Comparison of ENCODE assay signal across 21 cellular contexts in genomic region chr1:101183388-101183699, GRCh38. TPM values are rescaled to one million over a fixed set of nuclear protein-coding genes. Genes with fewer than 3 reads are reported as not detected.
A peak's percentile ranks its signal among the peaks of the same experiment; 100 is the strongest.
DNase-seq lines count a peak whose midpoint lies in the region; ATAC-seq, FAIRE-seq and TF ChIP-seq lines count a peak whose summit lies in the region.
"Had no signal": no experiment of that assay in that cellular context is flagged by ENCODE, and none has a peak within 500 bp of the region (broad histone marks: within the 10 kb centered on the region; RNA-seq: fewer than 3 reads in every experiment).

No MANE protein-coding gene starts in this region.

- peaks cover 7% of the 10 kb centered on the region for H3K9me3 Mint-ChIP-seq in T-helper 2 cell treated with Interferon-gamma antibody and Interleukin-4, amounts not matched to agents 5 μg/mL and 100 μg/mL, for 36 hours

- POLR2A ChIA-PET in endothelial cell of umbilical vein (lab: Charles Lee): interaction anchor here (0.6 to 1.2 kb wide), 2 partner anchors 44 to 53 kb away, joined by 4 to 9 read pairs; no protein-coding TSS in a partner anchor

- H3K4me3 ChIP-seq in right atrium auricular region: no peak overlapping the region
- no peak overlapping the region for H3K4me3 ChIP-seq in endothelial cell of umbilical vein (replicated peaks in 1 of 3; ENCODE audit: insufficient read depth in 1 of 3, low read depth in 1 of 3, low read length in 3 of 3)
- H3K4me3 ChIP-seq in smooth muscle cell: no peak overlapping the region
- H3K4me3 ChIP-seq: BLaER1 treated with 17β-estradiol and CSF1 and Interleukin-3, amounts not matched to agents 10 nM and 100 nM; colonic mucosa; psoas muscle; spleen had no signal

- H4K20me1 ChIP-seq in endothelial cell of umbilical vein (replicated peaks; ENCODE audit: control insufficient read depth, extremely low read depth, insufficient read depth, low read length): no peaks in the 10 kb centered on the region
- no peaks in the 10 kb centered on the region for H4K20me1 ChIP-seq in smooth muscle cell (ENCODE audit: low read depth)
- H4K20me1 ChIP-seq: BLaER1 treated with 17β-estradiol and CSF1 and Interleukin-3, amounts not matched to agents 10 nM and 100 nM had no signal

- no peaks in the 10 kb centered on the region for H3K79me2 ChIP-seq in endothelial cell of umbilical vein (ENCODE audit: control insufficient read depth, insufficient read depth, low read length)
- no peaks in the 10 kb centered on the region for H3K79me2 ChIP-seq in smooth muscle cell (ENCODE audit: low read depth)

- WGBS in smooth muscle cell (ENCODE audit: low lambda C conversion rate): 32% methylated on average over 3 of the region's 3 CpGs

- H3K9me3 ChIP-seq in right atrium auricular region (no peaks in the 10 kb centered on the region), endothelial cell of umbilical vein (replicated peaks; ENCODE audit: control insufficient read depth, insufficient read depth, low read length) (no peaks in the 10 kb centered on the region), smooth muscle cell (replicated peaks; ENCODE audit: low read depth) (no peaks in the 10 kb centered on the region)
- H3K9me3 ChIP-seq: colonic mucosa, psoas muscle, spleen had no signal

- DNase-seq in T-helper 2 cell treated with Interferon-gamma antibody and Interleukin-4, amounts not matched to agents 5 μg/mL and 100 μg/mL, for 36 hours (ENCODE audit: low spot score): no peak
- no peak for DNase-seq in T-helper 2 cell
- DNase-seq in right atrium auricular region (ENCODE audit: low spot score): no peak
- no peak for DNase-seq in Right ventricle myocardium inferior (ENCODE audit: missing footprints)
- peak; percentile 73 for DNase-seq in endothelial cell of umbilical vein (ENCODE audit: low read depth, low spot score)
- no peak for DNase-seq in smooth muscle cell (lab: John Stamatoyannopoulos, UW; ENCODE audit: unreplicated experiment)
- DNase-seq in GM13977 (ENCODE audit: low spot score): no peak
- no peak for DNase-seq in stimulated activated naive CD4-positive, alpha-beta T cell (lab: John Stamatoyannopoulos, UW)
- DNase-seq: activated effector memory CD4-positive, alpha-beta T cell treated with Interleukin-2 at 50 U/mL for 16 hours; colonic mucosa; foreskin melanocyte; GOT3; NCI-H526; psoas muscle; SHP77; spleen; stimulated activated CD4-positive, alpha-beta T cell treated with anti-CD3 and anti-CD28 coated beads, Interleukin-4, amount 100 ng/mL, for 4 hours had no signal

- H3K4me1 Mint-ChIP-seq in T-helper 2 cell treated with Interferon-gamma antibody and Interleukin-4, amounts not matched to agents 5 μg/mL and 100 μg/mL, for 36 hours (ENCODE audit: low read depth): peaks cover 57% of the 10 kb centered on the region

- H3K36me3 ChIP-seq in right atrium auricular region (no peaks in the 10 kb centered on the region), endothelial cell of umbilical vein (ENCODE audit: control insufficient read depth in 2 of 2, extremely low read depth in 1 of 2, insufficient read depth in 2 of 2, low read length in 2 of 2) (no peaks in the 10 kb centered on the region), smooth muscle cell (ENCODE audit: low read depth) (no peaks in the 10 kb centered on the region)
- H3K36me3 ChIP-seq: BLaER1 treated with 17β-estradiol and CSF1 and Interleukin-3, amounts not matched to agents 10 nM and 100 nM; colonic mucosa; spleen had no signal

- intact Hi-C loops in Right ventricle myocardium inferior (cut with DNase I): loop anchor here (2.0 kb wide), 1 partner anchor 53 kb away; the partner anchor contains the start of gene S1PR1
- intact Hi-C loops in endothelial cell of umbilical vein (cut with micrococcal nuclease): loop anchor here (2.0 kb wide), 1 partner anchor 47 kb away; no protein-coding TSS in a partner anchor

- H3K9me1 ChIP-seq in endothelial cell of umbilical vein (replicated peaks; ENCODE audit: control insufficient read depth, extremely low read depth, insufficient read depth, low read length): no peaks in the 10 kb centered on the region

- no peak for ATAC-seq in Right ventricle myocardium inferior
- ATAC-seq: psoas muscle had no signal

- no peak for TF ChIP-seq POLR2A in endothelial cell of umbilical vein (IDR thresholded peaks at IDR 0.05; ENCODE audit: low read depth, low read length)

- no peaks in the 10 kb centered on the region for H3F3A ChIP-seq in smooth muscle cell (ENCODE audit: low read depth)

- CTCF ChIA-PET in endothelial cell of umbilical vein (lab: Charles Lee): interaction anchor here (0.8 to 2.2 kb wide), 5 partner anchors 20 to 105 kb away, joined by 3 to 12 read pairs (median 4); no protein-coding TSS in a partner anchor

- H3K4me3 Mint-ChIP-seq in T-helper 2 cell treated with Interferon-gamma antibody and Interleukin-4, amounts not matched to agents 5 μg/mL and 100 μg/mL, for 36 hours: peak overlapping the region; percentile 49

- peak; percentile 67 for FAIRE-seq in endothelial cell of umbilical vein (lab: Jason Lieb, UNC)
- FAIRE-seq: D721Med, endometrium had no signal

- H3K36me3 Mint-ChIP-seq in T-helper 2 cell treated with Interferon-gamma antibody and Interleukin-4, amounts not matched to agents 5 μg/mL and 100 μg/mL, for 36 hours (ENCODE audit: low read depth): peaks cover 15% of the 10 kb centered on the region

- H3K4me1 ChIP-seq in right atrium auricular region: peaks cover 0 to 11% of the 10 kb centered on the region in 2 donors
- H3K4me1 ChIP-seq in endothelial cell of umbilical vein (ENCODE audit: control insufficient read depth, extremely low read depth, insufficient read depth, low read length): peaks cover 71% of the 10 kb centered on the region
- H3K4me1 ChIP-seq in smooth muscle cell (ENCODE audit: low read depth): no peaks in the 10 kb centered on the region
- H3K4me1 ChIP-seq: colonic mucosa, psoas muscle had no signal

- dilution Hi-C loops in endothelial cell of umbilical vein (cut with MboI; ENCODE audit: extremely low pct_ligation_motif_present, low sequenced_read_pairs): no loop called here

- in situ Hi-C loops in GM13977 (cut with MboI; ENCODE audit: low pct_unique_long_range_greater_than_20kb, low sequenced_read_pairs, unreplicated experiment): no loop called here

- peak overlapping the region; percentile 60 for H3K27ac Mint-ChIP-seq in T-helper 2 cell treated with Interferon-gamma antibody and Interleukin-4, amounts not matched to agents 5 μg/mL and 100 μg/mL, for 36 hours

- BruUV-seq in endothelial cell of umbilical vein (replicated peaks; lab: Mats Ljungman, UMichigan): no TSS peak

- TF ChIP-seq CTCF in right atrium auricular region (IDR thresholded peaks at IDR 0.05) (no peak), endothelial cell of umbilical vein (IDR thresholded peaks at IDR 0.05; ENCODE audit: extremely low read depth in 1 of 2, insufficient read depth in 1 of 2, low read depth in 1 of 2, low read length in 2 of 2) (no peak), smooth muscle cell (IDR thresholded peaks at IDR 0.05; ENCODE audit: borderline replicate concordance, insufficient read depth, poor library complexity, severe bottlenecking) (no peak), GM13977 (IDR thresholded peaks at IDR 0.05; ENCODE audit: extremely low read depth, insufficient read depth, missing control alignments) (no peak)

- no peak overlapping the region for H3K9ac ChIP-seq in endothelial cell of umbilical vein (replicated peaks; ENCODE audit: extremely low read depth, insufficient read depth, low read length)
- no peak overlapping the region for H3K9ac ChIP-seq in smooth muscle cell (ENCODE audit: low read depth)
- H3K9ac ChIP-seq: BLaER1 treated with 17β-estradiol and CSF1 and Interleukin-3, amounts not matched to agents 10 nM and 100 nM had no signal

- H3K4me2 ChIP-seq in endothelial cell of umbilical vein (ENCODE audit: insufficient read depth, low read length) (peak overlapping the region; percentile 28), smooth muscle cell (no peak overlapping the region)
- H3K4me2 ChIP-seq: BLaER1 treated with 17β-estradiol and CSF1 and Interleukin-3, amounts not matched to agents 10 nM and 100 nM had no signal

- H3K27me3 ChIP-seq in right atrium auricular region (no peaks in the 10 kb centered on the region), endothelial cell of umbilical vein (ENCODE audit: control insufficient read depth in 2 of 2, insufficient read depth in 2 of 2, low read length in 2 of 2) (no peaks in the 10 kb centered on the region), smooth muscle cell (ENCODE audit: low read depth) (no peaks in the 10 kb centered on the region)
- H3K27me3 ChIP-seq: BLaER1 treated with 17β-estradiol and CSF1 and Interleukin-3, amounts not matched to agents 10 nM and 100 nM; colonic mucosa; spleen had no signal

- peak overlapping the region; percentile 13 to 55 for H3K27ac ChIP-seq in right atrium auricular region
- H3K27ac ChIP-seq in endothelial cell of umbilical vein (ENCODE audit: insufficient read depth, low read depth, low read length): peak overlapping the region; percentile 15
- no peak overlapping the region for H3K27ac ChIP-seq in smooth muscle cell (ENCODE audit: low read depth)
- H3K27ac ChIP-seq: BLaER1 treated with 17β-estradiol and CSF1 and Interleukin-3, amounts not matched to agents 10 nM and 100 nM; colonic mucosa; psoas muscle; spleen; VCaP had no signal

- H2AFZ ChIP-seq in endothelial cell of umbilical vein (ENCODE audit: low read depth, low read length) (peak overlapping the region; percentile 59), smooth muscle cell (ENCODE audit: low read depth) (peak overlapping the region; percentile 72)

- H3K27me3 Mint-ChIP-seq in T-helper 2 cell treated with Interferon-gamma antibody and Interleukin-4, amounts not matched to agents 5 μg/mL and 100 μg/mL, for 36 hours (ENCODE audit: low read depth): no peaks in the 10 kb centered on the region

TF ChIP-seq in endothelial cell of umbilical vein, 7 proteins besides CTCF, POLR2A, EP300 and RAD21:
- TF ChIP-seq FOS (IDR thresholded peaks at IDR 0.05; ENCODE audit: borderline replicate concordance, insufficient read depth, low read length) (peak; percentile 50), GATA2 (IDR thresholded peaks at IDR 0.05; ENCODE audit: insufficient read depth, insufficient read length, low read depth, low read length) (no peak)

RNA-seq across cellular contexts. Expression of gene S1PR1, which starts 53.5 kb away (rescaled TPM):
- total RNA-seq in right atrium auricular region: 100 to 1,000 TPM in 1 of 2 donors, 10 to 100 TPM in 1; 92.2 to 125 TPM
- total RNA-seq in Right ventricle myocardium inferior: 58.5 TPM
- 137 and 138 TPM in 2 replicates for total RNA-seq in endothelial cell of umbilical vein
- 346 and 387 TPM in 2 replicates for polyA plus RNA-seq in endothelial cell of umbilical vein
- polyA plus RNA-seq in endothelial cell of umbilical vein (2011; cell fraction: cytosol; rRNA removed): 206 and 215 TPM in 2 replicates
- polyA plus RNA-seq in endothelial cell of umbilical vein (2011; cell fraction: nucleus; rRNA removed): 219 and 225 TPM in 2 replicates
- 130 and 148 TPM in 2 replicates for polyA plus RNA-seq in endothelial cell of umbilical vein (2012)
- 433 and 446 TPM in 2 replicates for polyA minus RNA-seq in endothelial cell of umbilical vein
- not detected for polyA minus RNA-seq in endothelial cell of umbilical vein (2011; cell fraction: cytosol; rRNA and poly(A)+ RNA removed)
- polyA minus RNA-seq in endothelial cell of umbilical vein (2011; cell fraction: nucleus; rRNA and poly(A)+ RNA removed): 363 and 384 TPM in 2 replicates
- 11.7 and 12.1 TPM in 2 replicates for total RNA-seq in smooth muscle cell
- polyA plus RNA-seq in smooth muscle cell: 7.2 and 12.0 TPM in 2 replicates
